In the genomic region with DNA sequence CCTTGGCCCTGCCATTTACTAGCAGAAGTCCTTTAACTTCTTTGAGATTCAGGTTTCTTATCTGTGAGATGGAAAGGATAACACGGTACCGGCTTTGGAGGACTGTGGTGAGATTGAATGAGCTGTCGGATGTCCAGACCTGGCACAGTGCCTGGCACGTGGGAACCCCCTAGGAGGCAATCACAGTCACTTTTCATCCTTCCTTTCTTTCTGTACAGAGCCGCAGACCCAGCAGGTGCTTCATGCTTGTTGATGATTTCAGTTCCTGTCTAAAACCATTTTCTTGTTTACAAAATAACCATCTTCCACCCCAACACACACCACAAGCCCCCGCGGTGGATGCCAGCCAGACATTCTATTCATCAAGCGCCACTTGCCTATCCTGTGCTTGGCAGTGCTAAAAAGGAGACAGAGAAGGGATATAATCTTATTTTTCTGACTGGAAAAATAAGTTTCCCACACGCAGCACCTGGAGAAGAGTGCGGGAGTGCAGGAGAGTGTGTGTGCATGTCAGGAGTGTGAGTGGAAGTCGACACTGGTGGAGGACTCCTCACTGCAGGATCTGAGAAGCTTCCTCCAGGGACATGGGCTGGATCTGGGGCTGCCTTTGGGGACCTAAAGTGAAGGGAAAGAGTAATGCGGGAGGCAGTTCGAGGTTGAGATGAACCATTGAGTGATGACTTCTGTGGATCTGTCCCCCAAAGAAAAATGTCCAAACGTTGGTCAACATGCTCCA, we compare ENCODE assay signal across 9 cellular contexts.
DNase-seq lines count a peak whose midpoint lies in the region; ATAC-seq and TF ChIP-seq lines count a peak whose summit lies in the region.
"Had no signal": no experiment of that assay in that cellular context is flagged by ENCODE, and none has a peak within 500 bp of the region (broad histone marks: within the 10 kb centered on the region; RNA-seq: fewer than 3 reads in every experiment).

No MANE protein-coding gene starts in this region.

- H3K23ac ChIP-seq in H9 (ENCODE audit: insufficient read length, low read depth, low read length), result no peak overlapping the region

- no peak overlapping the region for H2BK120ac ChIP-seq in H9 (ENCODE audit: low read depth, low read length, poor library complexity, severe bottlenecking)

- DNase-seq in activated CD4-positive, alpha-beta T cell treated with anti-CD3 and anti-CD28 coated beads, Interleukin-2, amount 10 ng/mL, durations not matched to agents 24 days and 14 days, result no peak
- DNase-seq in activated CD4-positive, alpha-beta T cell treated with anti-CD3 and anti-CD28 coated beads for 4 hours, result no peak
- DNase-seq in H9, result no peak
- DNase-seq in NCI-H2029 (lab: John Stamatoyannopoulos, UW), result peak; percentile 47
- no peak for DNase-seq in natural killer cell treated with Interleukin-12 subunit alpha and Interleukin-12 subunit beta and Interleukin-15 and Interleukin-18, amount 100 ng/mL, for 72 hours (ENCODE audit: low spot score)
- no peak for DNase-seq in GM10266 (ENCODE audit: extremely low spot score)
- no peak for DNase-seq in NCI-H2171 treated with DMSO at 0.1 percent for 48 hours (lab: John Stamatoyannopoulos, UW)
- DNase-seq in Caco-2, result no peak

- H2BK12ac ChIP-seq in H9 (ENCODE audit: insufficient read length, low read depth, low read length), result no peak overlapping the region

- H3K9me3 ChIP-seq in H9 (ENCODE audit: control insufficient read depth, low read depth, low read length) (no peaks in the 10 kb centered on the region), Caco-2 (no peaks in the 10 kb centered on the region)
- H3K9me3 ChIP-seq: thoracic aorta had no signal

- H3K14ac ChIP-seq in H9 (ENCODE audit: insufficient read depth, low read length), result no peak overlapping the region

- BruUV-seq in Caco-2 (replicated peaks; lab: Mats Ljungman, UMichigan), result no TSS peak

- H4K8ac ChIP-seq in H9 (replicated peaks; ENCODE audit: insufficient read length, low read depth, low read length), result no peak overlapping the region

- no peak overlapping the region for H3K18ac ChIP-seq in H9 (ENCODE audit: insufficient read length, low read depth, low read length)

- no peak overlapping the region for H2BK15ac ChIP-seq in H9 (ENCODE audit: low read depth, low read length)

- H3K36me3 Mint-ChIP-seq in activated CD4-positive, alpha-beta T cell treated with anti-CD3 and anti-CD28 coated beads, Interleukin-2, amount 10 ng/mL, durations not matched to agents 24 days and 14 days (ENCODE audit: low read depth), result peaks cover 42% of the 10 kb centered on the region
- H3K36me3 Mint-ChIP-seq in H9 (ENCODE audit: insufficient read depth in 1 of 3, low read depth in 3 of 3) (peaks cover 25 to 67% (median 37%) of the 10 kb centered on the region in 3 experiments; a peak in 6 of 7 replicates), Caco-2 (ENCODE audit: insufficient read depth, unreplicated experiment) (no peaks in the 10 kb centered on the region)
- H3K36me3 Mint-ChIP-seq in natural killer cell treated with Interleukin-12 subunit alpha and Interleukin-12 subunit beta and Interleukin-15 and Interleukin-18, amount 100 ng/mL, for 72 hours, result peaks cover 11% of the 10 kb centered on the region

- H3K36me3 ChIP-seq in Caco-2 (ENCODE audit: control insufficient read depth, insufficient read depth, low read length), result no peaks in the 10 kb centered on the region; the same call in 1 of the 2 replicates
- H3K36me3 ChIP-seq: thoracic aorta had no signal

- H3T11ph ChIP-seq in H9 (ENCODE audit: low read length), result no peak overlapping the region

- no peaks in the 10 kb centered on the region for H3K9me3 Mint-ChIP-seq in activated CD4-positive, alpha-beta T cell treated with anti-CD3 and anti-CD28 coated beads, Interleukin-2, amount 10 ng/mL, durations not matched to agents 24 days and 14 days
- H3K9me3 Mint-ChIP-seq in H9, result no peaks in the 10 kb centered on the region
- H3K9me3 Mint-ChIP-seq in natural killer cell treated with Interleukin-12 subunit alpha and Interleukin-12 subunit beta and Interleukin-15 and Interleukin-18, amount 100 ng/mL, for 72 hours, result no peaks in the 10 kb centered on the region
- H3K9me3 Mint-ChIP-seq in Caco-2 (ENCODE audit: unreplicated experiment), result no peaks in the 10 kb centered on the region

- no peak overlapping the region for H3K56ac ChIP-seq in H9 (ENCODE audit: insufficient read length, low read depth, low read length)

- H3K27ac Mint-ChIP-seq in activated CD4-positive, alpha-beta T cell treated with anti-CD3 and anti-CD28 coated beads, Interleukin-2, amount 10 ng/mL, durations not matched to agents 24 days and 14 days, result peak overlapping the region; percentile 35
- H3K27ac Mint-ChIP-seq in H9 (peak overlapping the region in 2 of 3 experiments; percentile 57 to 79; a peak in 2 of 7 replicates), Caco-2 (ENCODE audit: unreplicated experiment) (no peak overlapping the region)
- peak overlapping the region; percentile 8 to 36 for H3K27ac Mint-ChIP-seq in natural killer cell treated with Interleukin-12 subunit alpha and Interleukin-12 subunit beta and Interleukin-15 and Interleukin-18, amount 100 ng/mL, for 72 hours

- H3K4me3 Mint-ChIP-seq in activated CD4-positive, alpha-beta T cell treated with anti-CD3 and anti-CD28 coated beads, Interleukin-2, amount 10 ng/mL, durations not matched to agents 24 days and 14 days, result no peak overlapping the region
- no peak overlapping the region; a peak in 1 of 5 replicates for H3K4me3 Mint-ChIP-seq in H9
- H3K4me3 Mint-ChIP-seq in natural killer cell treated with Interleukin-12 subunit alpha and Interleukin-12 subunit beta and Interleukin-15 and Interleukin-18, amount 100 ng/mL, for 72 hours, result no peak overlapping the region
- no peak overlapping the region for H3K4me3 Mint-ChIP-seq in Caco-2 (ENCODE audit: unreplicated experiment)

- H2BK5ac ChIP-seq in H9 (ENCODE audit: insufficient read length, low read length), result no peak overlapping the region

- CTCF ChIA-PET in Caco-2 (lab: Charles Lee), result no interaction called here

- H2BK20ac ChIP-seq in H9 (ENCODE audit: low read depth, low read length, poor library complexity, severe bottlenecking), result no peak overlapping the region

- no peaks in the 10 kb centered on the region for H3K4me1 ChIP-seq in H9 (ENCODE audit: insufficient read depth, low read length)
- 0 out of 2 replicates have a peak, but pooled peaks cover 8% of the 10 kb centered on the region for H3K4me1 ChIP-seq in Caco-2

- H3K4me2 ChIP-seq in H9 (ENCODE audit: insufficient read depth, insufficient read length, low read length), result no peak overlapping the region

- H3K27me3 Mint-ChIP-seq in activated CD4-positive, alpha-beta T cell treated with anti-CD3 and anti-CD28 coated beads, Interleukin-2, amount 10 ng/mL, durations not matched to agents 24 days and 14 days, result no peaks in the 10 kb centered on the region
- H3K27me3 Mint-ChIP-seq in H9 (ENCODE audit: low read depth), result no peaks in the 10 kb centered on the region
- H3K27me3 Mint-ChIP-seq in natural killer cell treated with Interleukin-12 subunit alpha and Interleukin-12 subunit beta and Interleukin-15 and Interleukin-18, amount 100 ng/mL, for 72 hours, result no peaks in the 10 kb centered on the region
- no peaks in the 10 kb centered on the region for H3K27me3 Mint-ChIP-seq in Caco-2 (ENCODE audit: insufficient read depth, unreplicated experiment)

- H3K4me3 ChIP-seq in Caco-2 (ENCODE audit: low read depth, low read length), result no peak overlapping the region
- H3K4me3 ChIP-seq: thoracic aorta had no signal

- no peak overlapping the region for H3K9ac ChIP-seq in H9 (ENCODE audit: extremely low read depth, insufficient read length, low read length)

- WGBS in H9 (ENCODE audit: extremely low coverage, insufficient read length, low lambda C conversion rate), result no CpG with 5 or more reads among the region's 14 CpGs

- H3K4me1 Mint-ChIP-seq in activated CD4-positive, alpha-beta T cell treated with anti-CD3 and anti-CD28 coated beads, Interleukin-2, amount 10 ng/mL, durations not matched to agents 24 days and 14 days, result peaks cover 55% of the 10 kb centered on the region
- peaks cover 3 to 17% of the 10 kb centered on the region in 2 experiments; a peak in 3 of 4 replicates for H3K4me1 Mint-ChIP-seq in H9
- H3K4me1 Mint-ChIP-seq in natural killer cell treated with Interleukin-12 subunit alpha and Interleukin-12 subunit beta and Interleukin-15 and Interleukin-18, amount 100 ng/mL, for 72 hours (ENCODE audit: low read depth in 2 of 2), result peaks cover 50 to 61% of the 10 kb centered on the region in 2 donors
- H3K4me1 Mint-ChIP-seq in Caco-2 (ENCODE audit: low read depth, unreplicated experiment), result peaks cover 7% of the 10 kb centered on the region

- no peak overlapping the region for H4K5ac ChIP-seq in H9 (ENCODE audit: insufficient read length, low read depth, low read length)

- H3K27ac ChIP-seq in H9 (ENCODE audit: insufficient read length, low read depth, low read length), result no peak overlapping the region

- no peaks in the 10 kb centered on the region for H3K79me1 ChIP-seq in H9 (ENCODE audit: insufficient read depth, low read depth, low read length, poor library complexity, severe bottlenecking)

- H3K23me2 ChIP-seq in H9 (ENCODE audit: insufficient read length, low read depth, low read length, poor library complexity, severe bottlenecking), result no peaks in the 10 kb centered on the region

- H4K91ac ChIP-seq in H9 (ENCODE audit: insufficient read length, low read depth, low read length), result no peak overlapping the region

- H2AFZ ChIP-seq in H9 (ENCODE audit: low read length), result no peak overlapping the region

- no peak overlapping the region for H3K4ac ChIP-seq in H9 (ENCODE audit: low read depth, low read length)

- peak in 1 of 2 donors; percentile 31 for ATAC-seq in natural killer cell treated with Interleukin-12 subunit alpha and Interleukin-12 subunit beta and Interleukin-15 and Interleukin-18, amount 100 ng/mL, for 72 hours

- no peaks in the 10 kb centered on the region for H3K79me2 ChIP-seq in H9 (ENCODE audit: insufficient read depth, low read length)

- no peak overlapping the region for H2AK5ac ChIP-seq in H9 (ENCODE audit: insufficient read length, low read length)

- H3K27me3 ChIP-seq in H9 (ENCODE audit: insufficient read depth, low read length) (no peaks in the 10 kb centered on the region), Caco-2 (replicated peaks; ENCODE audit: control insufficient read depth, insufficient read depth, low read length) (no peaks in the 10 kb centered on the region)

- intact Hi-C loops in activated CD4-positive, alpha-beta T cell treated with anti-CD3 and anti-CD28 coated beads, Interleukin-2, amount 10 ng/mL, durations not matched to agents 24 days and 14 days (cut with micrococcal nuclease), result no loop called here
- intact Hi-C loops in Caco-2 (cut with micrococcal nuclease; ENCODE audit: unreplicated experiment), result no loop called here

- POLR2A ChIA-PET in Caco-2 (lab: Charles Lee), result no interaction called here

- no peaks in the 10 kb centered on the region for H4K20me1 ChIP-seq in H9 (ENCODE audit: control insufficient read depth, insufficient read depth, insufficient read length)

- no peak for TF ChIP-seq CTCF in H9 (conservative IDR thresholded peaks at IDR 0.05)
- TF ChIP-seq CTCF in GM10266 (IDR thresholded peaks at IDR 0.05; ENCODE audit: control insufficient read depth, insufficient read depth, low read depth, missing control alignments), result no peak
- TF ChIP-seq CTCF in Caco-2 (IDR thresholded peaks at IDR 0.05; ENCODE audit: insufficient read depth in 1 of 2, low read depth in 1 of 2, low read length in 1 of 2, severe bottlenecking in 1 of 2, unreplicated experiment in 1 of 2), result no peak
